ENCODE assay signal across 8 cellular contexts in the genomic region with DNA sequence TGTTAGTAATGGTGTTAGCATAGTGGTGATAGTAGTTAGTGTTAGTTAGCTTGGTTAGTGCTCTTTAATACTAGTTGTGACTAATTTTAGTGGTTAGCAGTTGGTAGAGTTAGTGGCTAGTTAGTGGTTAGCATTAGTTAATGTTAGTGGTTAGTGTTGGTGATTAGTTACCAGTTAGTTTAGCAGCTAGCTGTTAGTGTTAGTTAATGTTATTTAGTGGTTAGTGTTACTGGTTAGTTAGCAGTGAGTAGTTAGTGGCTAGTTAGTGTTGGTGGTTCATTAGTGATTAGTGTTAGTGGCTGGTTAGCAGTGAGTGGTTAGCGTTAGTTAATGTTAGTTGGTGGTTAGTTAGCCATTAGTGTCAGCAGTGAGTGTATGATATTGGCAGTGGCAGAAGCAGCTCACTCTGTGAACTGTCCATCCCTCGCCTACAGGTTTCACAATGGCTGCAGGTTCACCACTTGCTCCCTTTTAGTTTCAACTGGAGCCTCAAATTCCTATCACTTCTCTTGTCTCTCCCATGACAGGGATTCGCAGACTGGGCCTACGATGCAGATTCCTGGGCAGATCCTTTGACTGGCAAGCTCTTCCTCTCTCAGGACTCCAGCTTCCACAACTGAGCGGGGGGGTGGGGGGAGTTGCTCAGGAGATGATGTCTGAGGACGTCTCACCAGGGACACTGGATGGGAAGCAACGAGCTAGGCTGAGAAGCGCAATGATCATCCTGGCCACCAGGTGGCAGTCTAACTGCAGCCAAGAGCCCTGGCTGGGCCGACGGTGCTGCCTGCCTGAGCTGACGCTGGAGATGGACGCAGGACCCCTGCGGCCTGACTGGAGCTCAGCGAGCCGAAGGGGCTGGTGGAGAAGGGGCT. TPM values are rescaled to one million over a fixed set of nuclear protein-coding genes. Genes with fewer than 3 reads are reported as not detected.
DNase-seq lines count a peak whose midpoint lies in the region; ATAC-seq and TF ChIP-seq lines count a peak whose summit lies in the region.

No MANE protein-coding gene starts in this region.

- H3K9me3 ChIP-seq in OCI-LY3 (ENCODE audit: insufficient read depth, low read length): no peaks in the 10 kb centered on the region
- H3K9me3 ChIP-seq in esophagus squamous epithelium: no peaks in the 10 kb centered on the region

- peaks cover 5% of the 10 kb centered on the region; the same call in 1 of the 2 replicates for H3K27me3 ChIP-seq in OCI-LY3 (ENCODE audit: low read depth, low read length)
- peaks cover 0 to 28% (median 0%) of the 10 kb centered on the region in 4 donors for H3K27me3 ChIP-seq in esophagus squamous epithelium

- peak; percentile 87 for ATAC-seq in GM21423 (IDR thresholded peaks at IDR 0.05; ENCODE audit: unreplicated experiment)
- ATAC-seq in natural killer cell treated with Interleukin-12 subunit alpha and Interleukin-12 subunit beta and Interleukin-15 and Interleukin-18, amount 100 ng/mL, for 72 hours: peak; percentile 73 to 80

- no peak overlapping the region for H3K27ac ChIP-seq in OCI-LY3 (ENCODE audit: low read length)
- H3K27ac ChIP-seq in esophagus squamous epithelium: no peak overlapping the region

- no peaks in the 10 kb centered on the region for H4K20me1 ChIP-seq in OCI-LY3 (ENCODE audit: insufficient read depth, low read length)

- H3K4me1 ChIP-seq in OCI-LY3 (ENCODE audit: low read length): no peaks in the 10 kb centered on the region
- H3K4me1 ChIP-seq in esophagus squamous epithelium: peaks cover 1 to 28% (median 3%) of the 10 kb centered on the region in 3 donors

- H3K36me3 Mint-ChIP-seq in natural killer cell treated with Interleukin-12 subunit alpha and Interleukin-12 subunit beta and Interleukin-15 and Interleukin-18, amount 100 ng/mL, for 72 hours: no peaks in the 10 kb centered on the region

- no peak overlapping the region for H2AFZ ChIP-seq in OCI-LY3 (ENCODE audit: low read depth, low read length)

- peaks cover 7 to 11% of the 10 kb centered on the region in 2 donors for H3K4me1 Mint-ChIP-seq in natural killer cell treated with Interleukin-12 subunit alpha and Interleukin-12 subunit beta and Interleukin-15 and Interleukin-18, amount 100 ng/mL, for 72 hours (ENCODE audit: low read depth in 2 of 2)

- no peaks in the 10 kb centered on the region for H3K9me3 Mint-ChIP-seq in natural killer cell treated with Interleukin-12 subunit alpha and Interleukin-12 subunit beta and Interleukin-15 and Interleukin-18, amount 100 ng/mL, for 72 hours

- H3K4me2 ChIP-seq in OCI-LY3 (ENCODE audit: low read length): peak overlapping the region; percentile 50

- H3K4me3 Mint-ChIP-seq in natural killer cell treated with Interleukin-12 subunit alpha and Interleukin-12 subunit beta and Interleukin-15 and Interleukin-18, amount 100 ng/mL, for 72 hours: no peak overlapping the region

- H3K27ac Mint-ChIP-seq in natural killer cell treated with Interleukin-12 subunit alpha and Interleukin-12 subunit beta and Interleukin-15 and Interleukin-18, amount 100 ng/mL, for 72 hours: no peak overlapping the region

- no peaks in the 10 kb centered on the region for H3K79me2 ChIP-seq in OCI-LY3 (ENCODE audit: low read length)

- H3K36me3 ChIP-seq in OCI-LY3 (replicated peaks; ENCODE audit: low read depth, low read length): no peaks in the 10 kb centered on the region
- no peaks in the 10 kb centered on the region for H3K36me3 ChIP-seq in esophagus squamous epithelium

- TF ChIP-seq POLR2A in esophagus squamous epithelium (IDR thresholded peaks at IDR 0.05): no peak

- H3K9ac ChIP-seq in OCI-LY3 (ENCODE audit: low read length): no peak overlapping the region

- peaks cover 28 to 35% of the 10 kb centered on the region in 2 donors for H3K27me3 Mint-ChIP-seq in natural killer cell treated with Interleukin-12 subunit alpha and Interleukin-12 subunit beta and Interleukin-15 and Interleukin-18, amount 100 ng/mL, for 72 hours

- intact Hi-C loops in esophagus squamous epithelium (cut with DNase I): loop anchor here (5.0 kb wide), 1 partner anchor 139 kb away; no protein-coding TSS in a partner anchor

- H3K4me3 ChIP-seq in OCI-LY3 (ENCODE audit: low read length) (no peak overlapping the region), esophagus squamous epithelium (no peak overlapping the region)

- peak; percentile 78 for TF ChIP-seq CTCF in OCI-LY3 (IDR thresholded peaks at IDR 0.05; ENCODE audit: low read depth, low read length)
- TF ChIP-seq CTCF in esophagus squamous epithelium (IDR thresholded peaks at IDR 0.05): peak; percentile 82 to 96 (median 88)

- 13 to 24% methylated on average over 4 to 7 of the region's 15 CpGs for whole genome bisulfite sequencing in esophagus squamous epithelium, 2 donors

- DNase-seq in DMS53 (lab: John Stamatoyannopoulos, UW) (peak; percentile 91), HT-29 (ENCODE audit: low spot score) (peak; percentile 94), activated T-cell treated with anti-CD3 and anti-CD28 coated beads for 24 hours (ENCODE audit: low read depth) (peak; percentile 69), esophagus squamous epithelium (lab: John Stamatoyannopoulos, UW) (no peak)
- peak; percentile 71 for DNase-seq in natural killer cell treated with Interleukin-12 subunit alpha and Interleukin-12 subunit beta and Interleukin-15 and Interleukin-18, amount 100 ng/mL, for 72 hours (ENCODE audit: low spot score)
- DNase-seq in stimulated activated naive CD4-positive, alpha-beta T cell (lab: John Stamatoyannopoulos, UW): peak; percentile 20 to 63 (median 47)

RNA-seq across cellular contexts. Expression of gene GHRHR, which starts 19.5 kb away (rescaled TPM):
- total RNA-seq in HT-29 (2014; rRNA removed; shearing (Covaris generic)): not detected in 2 replicates
- total RNA-seq in esophagus squamous epithelium: not detected
- total RNA-seq in natural killer cell treated with Interleukin-12 subunit alpha and Interleukin-12 subunit beta and Interleukin-15 and Interleukin-18, amount 100 ng/mL, for 72 hours: not detected
